In the genomic region with DNA sequence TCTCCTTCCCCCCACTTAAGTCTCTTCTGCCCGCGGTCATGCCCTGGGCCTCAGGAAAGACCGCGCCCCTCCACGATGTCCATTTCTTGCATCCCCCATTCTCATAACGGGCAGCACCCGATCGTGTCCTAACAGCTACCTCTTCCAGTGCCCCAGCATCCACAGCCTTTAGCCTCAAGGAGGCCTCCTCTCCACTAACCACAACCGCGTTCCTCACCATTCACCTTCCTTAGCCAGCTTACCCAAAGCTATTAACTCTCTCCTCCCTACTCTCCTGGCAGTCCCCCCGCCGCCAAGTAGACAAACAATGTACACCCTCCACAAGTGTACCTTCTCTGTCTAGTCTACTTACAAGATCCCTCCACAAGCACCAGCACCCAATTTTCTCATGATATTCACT, we compare ENCODE assay signal across 8 cellular contexts. TPM values are rescaled to one million over a fixed set of nuclear protein-coding genes. Genes with fewer than 3 reads are reported as not detected.
A peak's percentile ranks its signal among the peaks of the same experiment; 100 is the strongest.
DNase-seq lines count a peak whose midpoint lies in the region; ATAC-seq and TF ChIP-seq lines count a peak whose summit lies in the region.

No MANE protein-coding gene starts in this region.

- POLR2A ChIA-PET in OCI-LY7 (lab: Charles Lee), result no interaction called here

- TF ChIP-seq CTCF in OCI-LY7 (conservative IDR thresholded peaks at IDR 0.05; ENCODE audit: low read length) (no peak), mucosa of descending colon (IDR thresholded peaks at IDR 0.05) (no peak)

- H3K4me3 ChIP-seq in OCI-LY7 (ENCODE audit: low read depth, low read length, poor library complexity, severe bottlenecking) (peak overlapping the region; percentile 73), mucosa of descending colon (peak overlapping the region; percentile 17)

- no peaks in the 10 kb centered on the region for H3K9me3 ChIP-seq in OCI-LY7 (ENCODE audit: low read length)
- no peaks in the 10 kb centered on the region for H3K9me3 ChIP-seq in mucosa of descending colon

- peak overlapping the region; percentile 90; the same call in 1 of the 2 replicates for H2AFZ ChIP-seq in OCI-LY7 (ENCODE audit: low read length)

- H3K79me2 ChIP-seq in OCI-LY7 (ENCODE audit: insufficient read depth, low read depth, low read length), result no peaks in the 10 kb centered on the region

- peak overlapping the region; percentile 90 for H3K27ac ChIP-seq in OCI-LY7 (ENCODE audit: low read depth, low read length, poor library complexity, severe bottlenecking)

- peak; percentile 2 for DNase-seq in EH (ENCODE audit: low read depth)
- DNase-seq in OCI-LY7 (ENCODE audit: low spot score), result no peak
- DNase-seq in dermis blood vessel endothelial cell, result peak; percentile 5
- no peak for DNase-seq in mucosa of descending colon
- DNase-seq in NCI-H187 treated with DMSO at 0.1 percent for 48 hours (lab: John Stamatoyannopoulos, UW), result no peak
- no peak for DNase-seq in stimulated activated CD4-positive, alpha-beta T cell treated with anti-CD3 and anti-CD28 coated beads, Interleukin-15, amount 100 ng/mL, for 24 hours
- DNase-seq in cortex of kidney (lab: John Stamatoyannopoulos, UW), result no peak

- H3K4me1 ChIP-seq in OCI-LY7 (ENCODE audit: insufficient read depth, low read length, poor library complexity, severe bottlenecking) (peaks cover 14% of the 10 kb centered on the region), mucosa of descending colon (ENCODE audit: low read depth) (peaks cover 7% of the 10 kb centered on the region)

- intact Hi-C loops in OCI-LY7 (cut with micrococcal nuclease; ENCODE audit: unreplicated experiment), result loop anchor here (2.0 to 5.0 kb wide), 3 partner anchors 354 to 1119 kb away; a partner anchor contains a TSS
- intact Hi-C loops in mucosa of descending colon (cut with DNase I, micrococcal nuclease), result no loop called here

- CTCF ChIA-PET in OCI-LY7 (lab: Charles Lee; ENCODE audit: unreplicated experiment), result interaction anchor here (0.6 kb wide), 1 partner anchor 522 kb away, joined by 3 read pairs; no protein-coding TSS in a partner anchor

- no peaks in the 10 kb centered on the region for H3K9me2 ChIP-seq in OCI-LY7 (ENCODE audit: insufficient read depth, low read length)

- peak overlapping the region; percentile 87 for H3K4me2 ChIP-seq in OCI-LY7 (ENCODE audit: low read length)

- ATAC-seq in mucosa of descending colon (no peak), HG02763 (IDR thresholded peaks at IDR 0.05; ENCODE audit: unreplicated experiment) (no peak)

- no TSS peak for BruUV-seq in OCI-LY7 (replicated peaks; lab: Mats Ljungman, UMichigan)

- no peaks in the 10 kb centered on the region for H4K20me1 ChIP-seq in OCI-LY7 (ENCODE audit: insufficient read depth, low read length)

- H3K36me3 ChIP-seq in OCI-LY7 (ENCODE audit: insufficient read depth, low read length) (no peaks in the 10 kb centered on the region; the same call in 1 of the 2 replicates), mucosa of descending colon (ENCODE audit: low read depth) (no peaks in the 10 kb centered on the region)

RNA-seq across cellular contexts. Expression of a gene that starts 58.6 kb away (rescaled TPM):
- total RNA-seq in OCI-LY7 (2014; rRNA removed; shearing (Covaris generic)), result not detected in 2 replicates
- total RNA-seq in OCI-LY7 (2022) (not detected in 2 replicates), dermis blood vessel endothelial cell (not detected in 2 replicates), mucosa of descending colon (not detected)

Comparison
In these comparisons a context has a peak if more than half of its experiments do, and no peak if none do; other contexts are left out.
1. DNase-seq: peak in EH (single experiment) and dermis blood vessel endothelial cell (single experiment); none in OCI-LY7 (single experiment), mucosa of descending colon (0 of 3), NCI-H187 treated with DMSO at 0.1 percent for 48 hours (single experiment), stimulated activated CD4-positive, alpha-beta T cell treated with anti-CD3 and anti-CD28 coated beads, Interleukin-15, amount 100 ng/mL, for 24 hours (single experiment) and cortex of kidney (single experiment).